ENCODE assay signal across 12 cellular contexts in genomic region chr15:58742424-58743160, GRCh38. TPM values are rescaled to one million over a fixed set of nuclear protein-coding genes. Genes with fewer than 3 reads are reported as not detected.
A peak's percentile ranks its signal among the peaks of the same experiment; 100 is the strongest.
DNase-seq lines count a peak whose midpoint lies in the region; ATAC-seq, FAIRE-seq and TF ChIP-seq lines count a peak whose summit lies in the region.
"Had no signal": no experiment of that assay in that cellular context is flagged by ENCODE, and none has a peak within 500 bp of the region (broad histone marks: within the 10 kb centered on the region; RNA-seq: fewer than 3 reads in every experiment).

No MANE protein-coding gene starts in this region.

- POLR2A ChIA-PET in MCF 10A (lab: Yijun Ruan, JAX), result interaction anchor here (0.8 to 2.0 kb wide), 5 partner anchors 8 to 189 kb away, joined by 3 to 8 read pairs (median 5); partner anchors contain the start of gene MINDY2

- H3K27me3 ChIP-seq in iPS-18a (ENCODE audit: control insufficient read depth, insufficient read depth, low read length) (no peaks in the 10 kb centered on the region), skeletal muscle satellite cell (ENCODE audit: control insufficient read depth, insufficient read depth, low read length) (no peaks in the 10 kb centered on the region), HAP-1 (ENCODE audit: low read depth) (no peaks in the 10 kb centered on the region)

- no peaks in the 10 kb centered on the region for H3K36me3 Mint-ChIP-seq in MCF 10A (ENCODE audit: insufficient read depth, unreplicated experiment)

- no peak overlapping the region for H3K27ac ChIP-seq in iPS-18a (ENCODE audit: low read length)
- H3K27ac ChIP-seq: prostate gland had no signal

- H3K36me3 ChIP-seq in iPS-18a (ENCODE audit: control insufficient read depth, low read depth, low read length) (no peaks in the 10 kb centered on the region), skeletal muscle satellite cell (ENCODE audit: insufficient read depth, low read length) (no peaks in the 10 kb centered on the region), HAP-1 (replicated peaks) (no peaks in the 10 kb centered on the region)
- H3K36me3 ChIP-seq: prostate gland had no signal

- in situ Hi-C loops in HAP-1 (cut with MboI; ENCODE audit: low sequenced_read_pairs), result no loop called here

- H3K27ac Mint-ChIP-seq in MCF 10A (ENCODE audit: low read depth, unreplicated experiment), result no peak overlapping the region
- H3K27ac Mint-ChIP-seq: activated T-helper 17 cell treated with anti-CD3 and anti-CD28 coated beads, Interleukin-2, amount 50 U/mL, for 72 hours had no signal

- H3K9me3 Mint-ChIP-seq in MCF 10A (ENCODE audit: unreplicated experiment), result no peaks in the 10 kb centered on the region
- H3K9me3 Mint-ChIP-seq: activated T-helper 17 cell treated with anti-CD3 and anti-CD28 coated beads, Interleukin-2, amount 50 U/mL, for 72 hours had no signal

- no peak for TF ChIP-seq POLR2A in GM12891 (IDR thresholded peaks at IDR 0.05; ENCODE audit: low read depth, low read length)

- no peak overlapping the region for H3K4me3 Mint-ChIP-seq in MCF 10A (ENCODE audit: unreplicated experiment)
- H3K4me3 Mint-ChIP-seq: activated T-helper 17 cell treated with anti-CD3 and anti-CD28 coated beads, Interleukin-2, amount 50 U/mL, for 72 hours had no signal

- H3K9ac ChIP-seq in iPS-18a (ENCODE audit: low read length) (peak overlapping the region; percentile 7), skeletal muscle satellite cell (ENCODE audit: low read depth, low read length) (peak overlapping the region; percentile 23)

- peak overlapping the region; percentile 29 for H3K4me2 ChIP-seq in skeletal muscle satellite cell (ENCODE audit: low read length)

- H3K4me1 Mint-ChIP-seq in MCF 10A (ENCODE audit: insufficient read depth, unreplicated experiment), result peaks cover 31% of the 10 kb centered on the region

- H3K27me3 Mint-ChIP-seq in MCF 10A (ENCODE audit: insufficient read depth, unreplicated experiment), result no peaks in the 10 kb centered on the region
- H3K27me3 Mint-ChIP-seq: activated T-helper 17 cell treated with anti-CD3 and anti-CD28 coated beads, Interleukin-2, amount 50 U/mL, for 72 hours had no signal

- DNase-seq in GM12891 (ENCODE audit: insufficient read length, low spot score) (no peak), cardiac fibroblast (ENCODE audit: low read depth in 2 of 2) (peak; percentile 80 to 90), NCI-H2029 treated with DMSO at 0.1 percent for 48 hours (lab: John Stamatoyannopoulos, UW) (no peak), MCF 10A (ENCODE audit: unreplicated experiment) (no peak), HAP-1 (ENCODE audit: low spot score in 2 of 2) (no peak)
- DNase-seq: DMS53, NCI-H2081 had no signal

- H3K4me3 ChIP-seq in cardiac fibroblast (replicated peaks in 1 of 2; ENCODE audit: low read depth in 2 of 2, low read length in 2 of 2) (no peak overlapping the region), iPS-18a (ENCODE audit: low read length) (no peak overlapping the region), skeletal muscle satellite cell (ENCODE audit: low read length) (no peak overlapping the region), HAP-1 (no peak overlapping the region)
- H3K4me3 ChIP-seq: prostate gland had no signal

- peak; percentile 13 for FAIRE-seq in GM12891 (lab: Jason Lieb, UNC)

- no peak for ATAC-seq in GM21717 (IDR thresholded peaks at IDR 0.05; ENCODE audit: unreplicated experiment)

- intact Hi-C loops in MCF 10A (cut with micrococcal nuclease), result no loop called here

- CTCF ChIA-PET in MCF 10A (lab: Yijun Ruan, JAX), result interaction anchor here (0.6 to 1.0 kb wide), 5 partner anchors 15 to 43 kb away, joined by 3 to 9 read pairs (median 3); no protein-coding TSS in a partner anchor

- no peaks in the 10 kb centered on the region for H3K9me3 ChIP-seq in iPS-18a (ENCODE audit: control insufficient read depth, low read depth, low read length)
- no peaks in the 10 kb centered on the region for H3K9me3 ChIP-seq in skeletal muscle satellite cell (replicated peaks; ENCODE audit: low read length)
- no peaks in the 10 kb centered on the region for H3K9me3 ChIP-seq in HAP-1
- H3K9me3 ChIP-seq: prostate gland had no signal

- no TSS peak for BruUV-seq in MCF 10A (replicated peaks; lab: Mats Ljungman, UMichigan)

- TF ChIP-seq CTCF in cardiac fibroblast (IDR thresholded peaks at IDR 0.05; ENCODE audit: low read depth, low read length) (no peak), MCF 10A (IDR thresholded peaks at IDR 0.05; ENCODE audit: unreplicated experiment) (no peak)

- H3K4me1 ChIP-seq in iPS-18a (ENCODE audit: control insufficient read depth, low read depth, low read length) (peaks cover 29% of the 10 kb centered on the region), skeletal muscle satellite cell (ENCODE audit: control insufficient read depth, insufficient read depth, low read length) (peaks cover 40% of the 10 kb centered on the region), HAP-1 (peaks cover 12% of the 10 kb centered on the region)

TF ChIP-seq in GM12891, 5 proteins besides CTCF, POLR2A, EP300 and RAD21:
- TF ChIP-seq TAF1 (IDR thresholded peaks at IDR 0.05; ENCODE audit: low read depth, low read length), result no peak
- no peak for TF ChIP-seq SPI1 (IDR thresholded peaks at IDR 0.05; ENCODE audit: low read depth, low read length)
- TF ChIP-seq PAX5 (IDR thresholded peaks at IDR 0.05; ENCODE audit: insufficient read depth, low read length, severe bottlenecking), result no peak
- no peak for TF ChIP-seq POLR2AphosphoS5 (IDR thresholded peaks at IDR 0.05; ENCODE audit: low read depth, low read length)
- TF ChIP-seq POU2F2 (IDR thresholded peaks at IDR 0.05; ENCODE audit: low read depth, low read length), result no peak
TF ChIP-seq in GM12891: peak in this region for 0.

RNA-seq across cellular contexts. Expression of gene ADAM10, which starts 6.9 kb away (rescaled TPM):
- polyA plus RNA-seq in GM12891 (2012; ENCODE audit: low read depth, missing spikeins), result 41.8 TPM
- 55.5 and 77.6 TPM in 2 replicates for total RNA-seq in skeletal muscle satellite cell (2012; rRNA removed)
- total RNA-seq in MCF 10A (2022), result 87.5 and 109 TPM in 2 replicates

RNA-seq across cellular contexts. Expression of gene MINDY2, which starts 28.5 kb away (rescaled TPM):
- 1.2 TPM for polyA plus RNA-seq in GM12891 (2012; ENCODE audit: low read depth, missing spikeins)
- total RNA-seq in skeletal muscle satellite cell (2012; rRNA removed), result 11.4 and 13.7 TPM in 2 replicates
- total RNA-seq in MCF 10A (2022), result 18.8 and 21.9 TPM in 2 replicates

Comparison
In these comparisons a context has a peak if more than half of its experiments do, and no peak if none do; other contexts are left out.
1. DNase-seq: peak in cardiac fibroblast (2 of 2); none in GM12891 (single experiment), NCI-H2029 treated with DMSO at 0.1 percent for 48 hours (single experiment), MCF 10A (single experiment) and HAP-1 (0 of 2).